Comparison of ENCODE assay signal across 6 cellular contexts in the genomic region with DNA sequence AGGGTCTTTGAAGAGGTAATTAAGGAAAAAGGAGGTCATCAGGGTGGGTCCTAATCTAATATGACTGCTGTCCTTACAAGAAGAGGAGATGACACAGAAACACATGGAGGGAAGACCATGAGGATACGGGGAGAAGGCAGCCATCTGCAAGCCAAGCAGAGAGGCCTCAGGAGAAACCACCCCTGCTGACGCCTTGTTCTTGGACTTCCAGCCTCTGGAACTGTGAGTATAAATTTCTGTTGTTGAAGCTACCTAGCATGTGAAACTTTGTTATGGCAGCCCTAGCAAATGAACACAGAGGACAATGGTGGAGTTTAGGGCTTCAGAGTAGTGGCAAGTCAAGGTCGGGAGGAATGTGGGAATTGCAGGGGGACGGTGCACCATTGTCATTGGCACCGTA.
"Had no signal": no experiment of that assay in that cellular context is flagged by ENCODE, and none has a peak within 500 bp of the region (broad histone marks: within the 10 kb centered on the region; RNA-seq: fewer than 3 reads in every experiment).

No MANE protein-coding gene starts in this region.

- ATAC-seq: GM23338 had no signal

- DNase-seq: H9, HCEC 1CT, HFFc6, IMR-90, KBM-7 had no signal

- H3K4me3 ChIP-seq: GM23338 had no signal
